Comparison of ENCODE assay signal across 14 cellular contexts in genomic region chr4:8104491-8105302, GRCh38. TPM values are rescaled to one million over a fixed set of nuclear protein-coding genes. Genes with fewer than 3 reads are reported as not detected.
DNase-seq lines count a peak whose midpoint lies in the region; ATAC-seq and TF ChIP-seq lines count a peak whose summit lies in the region.
"Had no signal": no experiment of that assay in that cellular context is flagged by ENCODE, and none has a peak within 500 bp of the region (broad histone marks: within the 10 kb centered on the region; RNA-seq: fewer than 3 reads in every experiment).

No MANE protein-coding gene starts in this region.

- in situ Hi-C loops in ACHN (cut with HindIII; ENCODE audit: low pct_ligation_motif_present, low pct_unique_long_range_greater_than_20kb, low sequenced_read_pairs): no loop called here

- no peaks in the 10 kb centered on the region for H3K36me3 ChIP-seq in neural progenitor cell

- WGBS in right cardiac atrium: 71% methylated on average over 22 of the region's 22 CpGs

- no peak overlapping the region for H2AFZ ChIP-seq in neural progenitor cell (replicated peaks)

- TF ChIP-seq CTCF in brain (conservative IDR thresholded peaks at IDR 0.05) (no peak), neural progenitor cell (IDR thresholded peaks at IDR 0.05) (no peak)

- H3K4me3 Mint-ChIP-seq in brain (peak overlapping the region in 2 of 5 experiments; percentile 2 to 14), neural progenitor cell (peak overlapping the region; percentile 66)
- H3K4me3 Mint-ChIP-seq: CD4-positive, alpha-beta memory T cell had no signal

- H3K27me3 Mint-ChIP-seq in brain (peaks cover 3% of the 10 kb centered on the region), neural progenitor cell (ENCODE audit: insufficient read depth, low read depth) (peaks cover 32% of the 10 kb centered on the region)
- H3K27me3 Mint-ChIP-seq: CD4-positive, alpha-beta memory T cell had no signal

- no peaks in the 10 kb centered on the region for H3K27me3 ChIP-seq in right cardiac atrium (ENCODE audit: control insufficient read depth, insufficient read depth)
- H3K27me3 ChIP-seq in neural progenitor cell: no peaks in the 10 kb centered on the region

- H3K4me3 ChIP-seq in right cardiac atrium (ENCODE audit: low read length): no peak overlapping the region
- H3K4me3 ChIP-seq in neural progenitor cell: no peak overlapping the region

- no peaks in the 10 kb centered on the region for H3K9me3 ChIP-seq in right cardiac atrium (ENCODE audit: control insufficient read depth, low read length)
- no peaks in the 10 kb centered on the region for H3K9me3 ChIP-seq in neural progenitor cell (ENCODE audit: low read depth)

- H3K27ac Mint-ChIP-seq in brain: peak overlapping the region in 4 of 5 experiments; percentile 42 to 89 (median 62)
- H3K27ac Mint-ChIP-seq in neural progenitor cell: peak overlapping the region; percentile 87
- H3K27ac Mint-ChIP-seq: CD4-positive, alpha-beta memory T cell had no signal

- H3K4me1 Mint-ChIP-seq in brain: peaks cover 55% of the 10 kb centered on the region
- H3K4me1 Mint-ChIP-seq in neural progenitor cell: peaks cover 57% of the 10 kb centered on the region
- H3K4me1 Mint-ChIP-seq: CD4-positive, alpha-beta memory T cell had no signal

- H3K9me3 Mint-ChIP-seq in brain (peaks cover 0 to 6% (median 3%) of the 10 kb centered on the region in 5 experiments), neural progenitor cell (peaks cover 5% of the 10 kb centered on the region)

- no peaks in the 10 kb centered on the region for H3F3A ChIP-seq in neural progenitor cell (ENCODE audit: low read depth)

- H3K9ac ChIP-seq in neural progenitor cell: no peak overlapping the region

- intact Hi-C loops in right cardiac atrium (cut with DNase I) (no loop called here), cardiac septum (cut with DNase I) (no loop called here)

- ATAC-seq in right cardiac atrium (no peak), HG02678 (IDR thresholded peaks at IDR 0.05; ENCODE audit: unreplicated experiment) (no peak), HG02884 (IDR thresholded peaks at IDR 0.05; ENCODE audit: unreplicated experiment) (no peak)

- peak in 2 of 3 donors; percentile 26 to 38 for DNase-seq in right cardiac atrium
- no peak for DNase-seq in cardiac septum (ENCODE audit: low spot score)
- no peak for DNase-seq in neural progenitor cell (ENCODE audit: low spot score)
- no peak for DNase-seq in ACHN
- no peak for DNase-seq in HuH-7.5 (ENCODE audit: low spot score)
- DNase-seq: 8988T; CD4-positive, alpha-beta memory T cell; DMS153; DMS79 treated with DMSO at 0.1 percent for 48 hours; EL had no signal

- no peak overlapping the region for H3K4me2 ChIP-seq in neural progenitor cell

- H3K36me3 Mint-ChIP-seq in brain (peaks cover 17% of the 10 kb centered on the region), neural progenitor cell (no peaks in the 10 kb centered on the region)

- H3K79me2 ChIP-seq in neural progenitor cell (ENCODE audit: low read depth): no peaks in the 10 kb centered on the region

- H4K20me1 ChIP-seq in neural progenitor cell (ENCODE audit: low read depth): no peaks in the 10 kb centered on the region

- no peaks in the 10 kb centered on the region for H3K4me1 ChIP-seq in right cardiac atrium (ENCODE audit: control insufficient read depth, insufficient read depth, low read length)
- peaks cover 12% of the 10 kb centered on the region for H3K4me1 ChIP-seq in neural progenitor cell

- H3K27ac ChIP-seq in right cardiac atrium (ENCODE audit: low read length): no peak overlapping the region
- H3K27ac ChIP-seq in neural progenitor cell: no peak overlapping the region
- H3K27ac ChIP-seq: C4-2B had no signal

RNA-seq across cellular contexts. Expression of gene ABLIM2, which starts 53.9 kb away (rescaled TPM):
- total RNA-seq in right cardiac atrium (10 to 100 TPM in 2 of 4 donors, 1 to 10 TPM in 2; 6.2 to 17.4 (median 9.6) TPM), cardiac septum (22.6 TPM), neural progenitor cell (ENCODE audit: low replicate concordance) (0.24 and 1.2 TPM in 2 replicates)
- polyA plus RNA-seq in right cardiac atrium (4.2 TPM), brain (ENCODE audit: insufficient read depth, low read depth, low replicate concordance) (33.5 TPM)

Comparison
In these comparisons a context has a peak if more than half of its experiments do, and no peak if none do; other contexts are left out.
1. DNase-seq: peak in right cardiac atrium (2 of 3); none in cardiac septum (single experiment), neural progenitor cell (single experiment), ACHN (single experiment) and HuH-7.5 (single experiment).